18 cellular contexts compared by ENCODE assay signal in the genomic region with DNA sequence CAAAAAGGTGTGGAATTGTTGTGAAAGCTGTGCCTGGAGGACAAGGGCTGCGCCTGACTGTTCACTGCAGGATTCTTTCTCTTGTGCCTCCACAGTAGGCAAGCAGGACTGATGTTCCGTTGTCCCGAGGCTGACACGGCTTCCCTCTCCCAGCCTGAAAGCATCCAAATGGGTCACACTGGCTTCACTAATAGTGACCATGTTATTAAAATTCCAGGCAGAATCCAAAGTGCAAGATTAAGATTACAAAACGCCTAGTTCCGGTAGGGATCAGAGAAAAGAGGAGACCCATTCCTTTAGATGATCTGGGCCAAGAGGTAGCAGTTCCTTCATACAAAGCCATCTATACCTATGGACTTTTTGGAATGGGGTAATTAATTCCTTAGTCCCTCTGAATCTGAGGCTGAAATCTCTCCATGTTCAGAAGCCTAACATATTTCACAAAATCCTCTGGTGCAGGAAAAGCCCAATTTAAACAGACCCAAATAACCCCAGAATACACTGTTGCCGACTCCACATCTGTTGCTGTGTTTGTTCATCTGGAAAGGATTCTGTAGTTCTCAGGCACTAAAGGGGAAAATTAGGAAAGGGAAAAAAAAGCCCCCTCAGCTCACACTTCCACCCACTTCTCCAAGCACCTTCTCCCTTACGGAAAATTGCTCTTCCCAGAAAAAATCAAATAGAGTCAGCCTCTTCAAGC.
DNase-seq lines count a peak whose midpoint lies in the region.
"Had no signal": no experiment of that assay in that cellular context is flagged by ENCODE, and none has a peak within 500 bp of the region (broad histone marks: within the 10 kb centered on the region; RNA-seq: fewer than 3 reads in every experiment).

No MANE protein-coding gene starts in this region.

- no peak overlapping the region for H3K4me3 ChIP-seq in BLaER1 treated with 17β-estradiol and CSF1 and Interleukin-3, amounts not matched to agents 10 nM and 100 nM
- H3K4me3 ChIP-seq in mucosa of rectum (ENCODE audit: low read length in 2 of 2) (no peak overlapping the region), stomach smooth muscle (ENCODE audit: low read length in 2 of 2) (no peak overlapping the region), SJCRH30 (no peak overlapping the region)
- H3K4me3 ChIP-seq: GM12878, MG63, SJSA1 had no signal

- no peaks in the 10 kb centered on the region for H3K36me3 ChIP-seq in BLaER1 treated with 17β-estradiol and CSF1 and Interleukin-3, amounts not matched to agents 10 nM and 100 nM
- H3K36me3 ChIP-seq in mucosa of rectum (ENCODE audit: control insufficient read depth in 2 of 2, insufficient read depth in 2 of 2, low read length in 2 of 2) (no peaks in the 10 kb centered on the region), stomach smooth muscle (ENCODE audit: control insufficient read depth in 2 of 2, insufficient read depth in 2 of 2, low read length in 2 of 2) (no peaks in the 10 kb centered on the region), SJCRH30 (no peaks in the 10 kb centered on the region)
- H3K36me3 ChIP-seq: BE2C, MG63, SJSA1 had no signal

- peaks cover 4 to 60% (median 43%) of the 10 kb centered on the region in 10 experiments; a peak in 17 of 20 replicates for H3K4me1 ChIP-seq in BLaER1 treated with 17β-estradiol and CSF1 and Interleukin-3, amounts not matched to agents 10 nM and 100 nM
- H3K4me1 ChIP-seq in mucosa of rectum (ENCODE audit: control insufficient read depth in 2 of 2, insufficient read depth in 2 of 2, low read length in 2 of 2) (peaks cover 4 to 5% of the 10 kb centered on the region in 2 donors), stomach smooth muscle (ENCODE audit: control insufficient read depth, insufficient read depth, low read length) (peaks cover 7% of the 10 kb centered on the region), SJCRH30 (peaks cover 25% of the 10 kb centered on the region)
- H3K4me1 ChIP-seq: SJSA1 had no signal

- H3K9me3 ChIP-seq in BLaER1 treated with 17β-estradiol and CSF1 and Interleukin-3, amounts not matched to agents 10 nM and 100 nM (replicated peaks in 1 of 11): no peaks in the 10 kb centered on the region
- H3K9me3 ChIP-seq in mucosa of rectum (ENCODE audit: control insufficient read depth in 2 of 2, low read length in 2 of 2) (no peaks in the 10 kb centered on the region), stomach smooth muscle (ENCODE audit: control insufficient read depth in 2 of 2, low read length in 2 of 2) (no peaks in the 10 kb centered on the region), SJCRH30 (replicated peaks) (no peaks in the 10 kb centered on the region)
- H3K9me3 ChIP-seq: BE2C, MG63, SJSA1 had no signal

- peak; percentile 10 for DNase-seq in NCI-H1694 treated with DMSO at 0.1 percent for 48 hours (lab: John Stamatoyannopoulos, UW)
- DNase-seq in NCI-H1694 (lab: John Stamatoyannopoulos, UW): no peak
- DNase-seq in SJCRH30: no peak
- DNase-seq in stimulated activated naive CD4-positive, alpha-beta T cell (lab: John Stamatoyannopoulos, UW): no peak
- DNase-seq in C1 segment of cervical spinal cord (lab: John Stamatoyannopoulos, UW): no peak
- DNase-seq: 8988T, BE2C, GDM1, HCEC 1CT, IMR-90, MG63, NCI-H1092, NCI-H446 treated with DMSO at 0.1 percent for 48 hours had no signal

- no peak overlapping the region for H3K9ac ChIP-seq in BLaER1 treated with 17β-estradiol and CSF1 and Interleukin-3, amounts not matched to agents 10 nM and 100 nM
- H3K9ac ChIP-seq in mucosa of rectum (ENCODE audit: low read depth in 1 of 2, low read length in 2 of 2): no peak overlapping the region
- no peak overlapping the region for H3K9ac ChIP-seq in stomach smooth muscle (ENCODE audit: low read length in 2 of 2)

- no peak overlapping the region for H3K27ac ChIP-seq in BLaER1 treated with 17β-estradiol and CSF1 and Interleukin-3, amounts not matched to agents 10 nM and 100 nM
- H3K27ac ChIP-seq in mucosa of rectum (ENCODE audit: low read depth in 2 of 2, low read length in 2 of 2) (peak overlapping the region; percentile 4 to 18), stomach smooth muscle (ENCODE audit: low read length) (peak overlapping the region; percentile 31), SJCRH30 (no peak overlapping the region)
- H3K27ac ChIP-seq: SJSA1 had no signal

- H3K27me3 ChIP-seq in BLaER1 treated with 17β-estradiol and CSF1 and Interleukin-3, amounts not matched to agents 10 nM and 100 nM: no peaks in the 10 kb centered on the region
- no peaks in the 10 kb centered on the region for H3K27me3 ChIP-seq in mucosa of rectum (ENCODE audit: control insufficient read depth in 2 of 2, insufficient read depth in 2 of 2, low read length in 2 of 2)
- no peaks in the 10 kb centered on the region for H3K27me3 ChIP-seq in stomach smooth muscle (ENCODE audit: control insufficient read depth in 1 of 2, insufficient read depth in 2 of 2, low read length in 2 of 2)
- no peaks in the 10 kb centered on the region for H3K27me3 ChIP-seq in SJCRH30
- H3K27me3 ChIP-seq: BE2C, MG63, SJSA1 had no signal

- H4K20me1 ChIP-seq in BLaER1 treated with 17β-estradiol and CSF1 and Interleukin-3, amounts not matched to agents 10 nM and 100 nM: no peaks in the 10 kb centered on the region

- peak overlapping the region in 8 of 11 experiments; percentile 30 to 77 (median 64); a peak in 15 of 22 replicates for H3K4me2 ChIP-seq in BLaER1 treated with 17β-estradiol and CSF1 and Interleukin-3, amounts not matched to agents 10 nM and 100 nM

Comparison
In these comparisons a context has a peak if more than half of its experiments do, and no peak if none do; other contexts are left out.
1. H3K27ac ChIP-seq: peak in mucosa of rectum (2 of 2) and stomach smooth muscle (single experiment); none in BLaER1 treated with 17β-estradiol and CSF1 and Interleukin-3, amounts not matched to agents 10 nM and 100 nM (0 of 11) and SJCRH30 (single experiment).